In the genomic region with DNA sequence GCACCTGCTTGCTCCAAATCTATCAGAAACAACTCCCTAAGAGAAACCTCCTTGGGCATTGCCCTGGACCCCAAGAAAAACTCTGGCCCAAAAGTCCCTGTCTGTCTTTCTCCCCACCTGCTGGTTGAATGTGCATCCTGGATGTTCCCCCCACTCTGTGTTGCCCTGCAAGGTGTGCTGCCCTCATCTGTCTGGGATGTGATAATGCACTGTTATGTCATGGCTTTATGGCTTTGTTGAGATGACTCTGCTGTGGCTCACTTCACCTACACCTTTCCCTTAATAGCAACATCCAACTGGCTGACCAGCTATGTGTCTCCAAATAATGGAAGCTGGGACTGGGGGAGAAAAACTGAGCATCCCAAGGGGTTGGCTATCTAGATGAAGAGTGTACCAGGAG, we compare ENCODE assay signal across 10 cellular contexts. TPM values are rescaled to one million over a fixed set of nuclear protein-coding genes. Genes with fewer than 3 reads are reported as not detected.
DNase-seq lines count a peak whose midpoint lies in the region; ATAC-seq and TF ChIP-seq lines count a peak whose summit lies in the region.
"Had no signal": no experiment of that assay in that cellular context is flagged by ENCODE, and none has a peak within 500 bp of the region (broad histone marks: within the 10 kb centered on the region; RNA-seq: fewer than 3 reads in every experiment).

No MANE protein-coding gene starts in this region.

- H3K36me3 Mint-ChIP-seq in HFFc6 (ENCODE audit: low read depth) (peaks cover 58% of the 10 kb centered on the region), naive B cell (peaks cover 14 to 19% of the 10 kb centered on the region in 2 donors)
- peaks cover 48% of the 10 kb centered on the region for H3K36me3 Mint-ChIP-seq in activated T-helper 17 cell treated with anti-CD3 and anti-CD28 coated beads, Interleukin-2, amount 50 U/mL, for 72 hours (ENCODE audit: low read depth)

- no peaks in the 10 kb centered on the region for H3F3A ChIP-seq in DOHH2 (ENCODE audit: control insufficient read depth, insufficient read depth)

- H3K4me3 ChIP-seq in DOHH2 (ENCODE audit: low read length), result no peak overlapping the region
- H3K4me3 ChIP-seq: SJCRH30 had no signal

- H3K9me2 ChIP-seq in DOHH2 (replicated peaks; ENCODE audit: control insufficient read depth, low read length), result no peaks in the 10 kb centered on the region

- H3K4me1 ChIP-seq in DOHH2 (ENCODE audit: control insufficient read depth, low read length), result peaks cover 21% of the 10 kb centered on the region

- DNase-seq in HFFc6, result peak; percentile 6
- peak; percentile 43 for DNase-seq in naive B cell
- no peak for DNase-seq in retina
- DNase-seq: kidney glomerular epithelial cell had no signal

- H3K27ac Mint-ChIP-seq in HFFc6 (peak overlapping the region; percentile 32), naive B cell (peak overlapping the region in 3 of 6 donors; percentile 69 to 73 (median 72))
- H3K27ac Mint-ChIP-seq in activated T-helper 17 cell treated with anti-CD3 and anti-CD28 coated beads, Interleukin-2, amount 50 U/mL, for 72 hours, result peak overlapping the region; percentile 18

- no peak for TF ChIP-seq POLR2A in GM18505 (IDR thresholded peaks at IDR 0.05; ENCODE audit: borderline replicate concordance, extremely low read depth, insufficient read depth, insufficient read length)

- peaks cover 36% of the 10 kb centered on the region for H3K4me1 Mint-ChIP-seq in HFFc6 (ENCODE audit: low read depth)
- H3K4me1 Mint-ChIP-seq in activated T-helper 17 cell treated with anti-CD3 and anti-CD28 coated beads, Interleukin-2, amount 50 U/mL, for 72 hours, result peaks cover 26% of the 10 kb centered on the region
- peaks cover 25 to 42% (median 37%) of the 10 kb centered on the region in 3 donors for H3K4me1 Mint-ChIP-seq in naive B cell

- H3K9me3 ChIP-seq in DOHH2 (ENCODE audit: control insufficient read depth, insufficient read depth, low read length), result peaks cover 13% of the 10 kb centered on the region

- no peak overlapping the region for H3K4me2 ChIP-seq in DOHH2 (ENCODE audit: low read length)

- H3K9me3 Mint-ChIP-seq in HFFc6, result peaks cover 42% of the 10 kb centered on the region
- peaks cover 8% of the 10 kb centered on the region for H3K9me3 Mint-ChIP-seq in activated T-helper 17 cell treated with anti-CD3 and anti-CD28 coated beads, Interleukin-2, amount 50 U/mL, for 72 hours
- peaks cover 0 to 14% (median 13%) of the 10 kb centered on the region in 7 donors for H3K9me3 Mint-ChIP-seq in naive B cell

- no peak overlapping the region for H3K4me3 Mint-ChIP-seq in HFFc6
- peak overlapping the region; percentile 39 for H3K4me3 Mint-ChIP-seq in activated T-helper 17 cell treated with anti-CD3 and anti-CD28 coated beads, Interleukin-2, amount 50 U/mL, for 72 hours
- H3K4me3 Mint-ChIP-seq in naive B cell, result peak overlapping the region in 4 of 8 donors; percentile 7 to 88 (median 42)

- peaks cover 20% of the 10 kb centered on the region for H3K79me2 ChIP-seq in DOHH2 (ENCODE audit: control insufficient read depth, low read length)

- H3K27me3 ChIP-seq in DOHH2 (ENCODE audit: control insufficient read depth, low read length), result no peaks in the 10 kb centered on the region
- H3K27me3 ChIP-seq: SJCRH30 had no signal

- H4K20me1 ChIP-seq in DOHH2 (ENCODE audit: control insufficient read depth, insufficient read depth, low read depth, low read length), result no peaks in the 10 kb centered on the region

- TF ChIP-seq CTCF in DOHH2 (IDR thresholded peaks at IDR 0.05; ENCODE audit: low read depth, low read length, poor library complexity, severe bottlenecking), result peak; percentile 63
- TF ChIP-seq CTCF in HFFc6 (IDR thresholded peaks at IDR 0.05), result peak; percentile 61

- ATAC-seq in activated T-helper 17 cell treated with anti-CD3 and anti-CD28 coated beads, Interleukin-2, amount 50 U/mL, for 72 hours (replicated peaks), result peak; percentile 37
- ATAC-seq in naive B cell (ENCODE audit: low read depth in 2 of 2), result peak; percentile 24 to 35
- ATAC-seq in GM21447 (IDR thresholded peaks at IDR 0.05; ENCODE audit: unreplicated experiment), result no peak
- ATAC-seq in GM18505 (IDR thresholded peaks at IDR 0.05; ENCODE audit: unreplicated experiment), result no peak
- ATAC-seq in GM21526 (IDR thresholded peaks at IDR 0.05; ENCODE audit: low FRiP score, unreplicated experiment), result no peak

- H3K27ac ChIP-seq in DOHH2 (ENCODE audit: low read depth, low read length), result no peak overlapping the region
- H3K27ac ChIP-seq: SJCRH30 had no signal

- peaks cover 31% of the 10 kb centered on the region for H3K36me3 ChIP-seq in DOHH2 (ENCODE audit: control insufficient read depth, low read length)

- H3K27me3 Mint-ChIP-seq in HFFc6 (ENCODE audit: insufficient read depth) (peaks cover 6% of the 10 kb centered on the region), naive B cell (no peaks in the 10 kb centered on the region)
- H3K27me3 Mint-ChIP-seq in activated T-helper 17 cell treated with anti-CD3 and anti-CD28 coated beads, Interleukin-2, amount 50 U/mL, for 72 hours, result no peaks in the 10 kb centered on the region

RNA-seq across cellular contexts. Expression of a gene that starts 2.6 kb away (rescaled TPM):
- total RNA-seq in HFFc6 (2021; fragmentation: NEBNext Ultra II Directional; extraction: Animal tissue kit (Norgen Biotek cat#: 25700)), result 1 to 10 TPM; 3.3 to 6.3 (median 4.3) TPM
- total RNA-seq in activated T-helper 17 cell treated with anti-CD3 and anti-CD28 coated beads, Interleukin-2, amount 50 U/mL, for 72 hours, result 1 to 10 TPM; 1.7 to 3.5 TPM
- 1 to 10 TPM; 1.8 to 5.5 (median 2.9) TPM for polyA plus RNA-seq in naive B cell (ENCODE audit: low read depth in 6 of 6)

RNA-seq across cellular contexts. Expression of a gene that starts 19.0 kb away (rescaled TPM):
- total RNA-seq in HFFc6 (2021; fragmentation: NEBNext Ultra II Directional; extraction: Animal tissue kit (Norgen Biotek cat#: 25700)), result 1 to 10 TPM; 3.4 to 7.7 (median 4.6) TPM
- total RNA-seq in activated T-helper 17 cell treated with anti-CD3 and anti-CD28 coated beads, Interleukin-2, amount 50 U/mL, for 72 hours, result 1 to 10 TPM; 2.0 to 2.2 TPM
- 1 to 10 TPM in 2 of 6 donors, under 1 TPM in 3, not detected in 1; 0.47 to 1.2 (median 0.95) TPM for polyA plus RNA-seq in naive B cell (ENCODE audit: low read depth in 6 of 6)

RNA-seq across cellular contexts. Expression of a gene that starts 25.4 kb away (rescaled TPM):
- 1 to 10 TPM; 2.3 to 6.9 (median 3.0) TPM for total RNA-seq in HFFc6 (2021; fragmentation: NEBNext Ultra II Directional; extraction: Animal tissue kit (Norgen Biotek cat#: 25700))
- 10 to 100 TPM; 11.0 to 23.1 TPM for total RNA-seq in activated T-helper 17 cell treated with anti-CD3 and anti-CD28 coated beads, Interleukin-2, amount 50 U/mL, for 72 hours
- 10 to 100 TPM; 21.6 to 33.2 (median 25.2) TPM for polyA plus RNA-seq in naive B cell (ENCODE audit: low read depth in 6 of 6)

Comparison
In these comparisons a context has a peak if more than half of its experiments do, and no peak if none do; other contexts are left out.
1. ATAC-seq: peak in activated T-helper 17 cell treated with anti-CD3 and anti-CD28 coated beads, Interleukin-2, amount 50 U/mL, for 72 hours (single experiment) and naive B cell (2 of 2); none in GM21447 (single experiment), GM18505 (single experiment) and GM21526 (single experiment).